16 cellular contexts compared by ENCODE assay signal in the genomic region with DNA sequence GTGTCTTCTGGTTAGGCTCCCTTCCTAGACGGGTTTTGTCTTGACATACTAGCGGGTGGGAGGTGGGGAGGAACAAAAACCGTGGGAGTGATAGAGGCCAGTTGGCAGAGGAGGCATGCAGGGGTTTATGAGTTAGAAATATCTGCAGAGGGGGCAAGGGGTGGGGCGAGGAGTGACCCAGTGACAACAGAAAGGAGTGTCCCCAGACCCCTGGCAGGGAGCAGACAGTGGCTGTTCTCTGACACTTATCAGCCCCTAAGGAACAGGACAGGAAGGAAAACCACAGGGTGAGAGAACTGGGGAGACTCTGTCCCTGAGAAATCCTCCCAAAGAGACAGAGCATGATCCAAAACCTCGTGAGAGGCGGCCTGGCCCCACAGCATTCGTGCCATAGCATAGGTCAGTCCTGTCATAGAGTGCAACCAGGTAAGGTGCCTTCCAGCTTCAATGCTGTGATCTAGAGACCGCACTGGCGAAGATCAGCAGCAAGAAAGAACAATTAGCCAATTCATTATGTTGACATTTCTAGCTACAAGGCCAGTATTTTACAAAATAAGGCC.
DNase-seq lines count a peak whose midpoint lies in the region; ATAC-seq and TF ChIP-seq lines count a peak whose summit lies in the region.
"Had no signal": no experiment of that assay in that cellular context is flagged by ENCODE, and none has a peak within 500 bp of the region (broad histone marks: within the 10 kb centered on the region; RNA-seq: fewer than 3 reads in every experiment).

No MANE protein-coding gene starts in this region.

- H2AFZ ChIP-seq in parathyroid adenoma (no peak overlapping the region), OCI-LY7 (ENCODE audit: low read length) (no peak overlapping the region)

- no peak overlapping the region for H3K4me3 ChIP-seq in adipocyte (ENCODE audit: low read length)
- H3K4me3 ChIP-seq in heart right ventricle = no peak overlapping the region
- no peak overlapping the region for H3K4me3 ChIP-seq in parathyroid adenoma (ENCODE audit: low read depth, low read length)
- no peak overlapping the region for H3K4me3 ChIP-seq in upper lobe of right lung
- no peak overlapping the region for H3K4me3 ChIP-seq in OCI-LY7 (ENCODE audit: low read depth, low read length, poor library complexity, severe bottlenecking)

- TF ChIP-seq CTCF in heart right ventricle (IDR thresholded peaks at IDR 0.05) = no peak
- no peak for TF ChIP-seq CTCF in parathyroid adenoma (IDR thresholded peaks at IDR 0.05)
- TF ChIP-seq CTCF in upper lobe of right lung (IDR thresholded peaks at IDR 0.05) = no peak
- TF ChIP-seq CTCF in OCI-LY7 (conservative IDR thresholded peaks at IDR 0.05; ENCODE audit: low read length) = no peak

- H4K20me1 ChIP-seq in OCI-LY7 (ENCODE audit: insufficient read depth, low read length) = no peaks in the 10 kb centered on the region

- intact Hi-C loops in heart right ventricle (cut with DNase I) = loop anchor here in 5 of 10 donors (10.0 kb wide), 4 partner anchors 76 to 256 kb away; a partner anchor contains a TSS
- intact Hi-C loops in upper lobe of right lung (cut with DNase I) = no loop called here
- intact Hi-C loops in OCI-LY7 (cut with micrococcal nuclease; ENCODE audit: unreplicated experiment) = no loop called here

- BruUV-seq in OCI-LY7 (replicated peaks; lab: Mats Ljungman, UMichigan) = no TSS peak

- H3K9me2 ChIP-seq in OCI-LY7 (ENCODE audit: insufficient read depth, low read length) = no peaks in the 10 kb centered on the region; the same call in 1 of the 2 replicates

- H3K27ac ChIP-seq in heart right ventricle = peak overlapping the region; percentile 13 to 77 (median 74)
- peak overlapping the region; percentile 25 for H3K27ac ChIP-seq in parathyroid adenoma
- H3K27ac ChIP-seq in upper lobe of right lung = peak overlapping the region; percentile 77
- no peak overlapping the region for H3K27ac ChIP-seq in OCI-LY7 (ENCODE audit: low read depth, low read length, poor library complexity, severe bottlenecking)

- H3K9ac ChIP-seq in adipocyte (ENCODE audit: low read length) = peak overlapping the region; percentile 40
- no peak overlapping the region for H3K9ac ChIP-seq in parathyroid adenoma

- no peaks in the 10 kb centered on the region for H3K9me3 ChIP-seq in adipocyte (ENCODE audit: control insufficient read depth, low read length)
- H3K9me3 ChIP-seq in heart right ventricle = no peaks in the 10 kb centered on the region
- H3K9me3 ChIP-seq in parathyroid adenoma (ENCODE audit: control insufficient read depth, low read length) = no peaks in the 10 kb centered on the region
- no peaks in the 10 kb centered on the region for H3K9me3 ChIP-seq in upper lobe of right lung
- no peaks in the 10 kb centered on the region for H3K9me3 ChIP-seq in OCI-LY7 (ENCODE audit: low read length)

- peak in 5 of 8 donors; percentile 3 to 18 (median 12) for ATAC-seq in heart right ventricle
- ATAC-seq in upper lobe of right lung = no peak
- ATAC-seq: natural killer cell treated with Interleukin-12 subunit alpha and Interleukin-12 subunit beta and Interleukin-15 and Interleukin-18, amount 100 ng/mL, for 72 hours; stimulated activated naive CD8-positive, alpha-beta T cell treated with anti-CD3 and anti-CD28 coated beads, Interleukin-15, Interleukin-2, amounts not matched to agents 100 U/mL and 50 U/mL, for 24 hours had no signal

- WGBS in heart right ventricle, 2 donors = 52 to 67% methylated on average over 9 of the region's 9 CpGs

- peaks cover 43% of the 10 kb centered on the region for H3K79me2 ChIP-seq in parathyroid adenoma
- H3K79me2 ChIP-seq in OCI-LY7 (ENCODE audit: insufficient read depth, low read depth, low read length) = no peaks in the 10 kb centered on the region

- H3K4me1 ChIP-seq in adipocyte (ENCODE audit: control insufficient read depth, insufficient read depth, low read length) (peaks cover 50% of the 10 kb centered on the region), heart right ventricle (peaks cover 24 to 60% (median 48%) of the 10 kb centered on the region in 9 donors), parathyroid adenoma (peaks cover 21% of the 10 kb centered on the region), upper lobe of right lung (peaks cover 43% of the 10 kb centered on the region), OCI-LY7 (ENCODE audit: insufficient read depth, low read length, poor library complexity, severe bottlenecking) (no peaks in the 10 kb centered on the region)

- no peaks in the 10 kb centered on the region for H3K36me3 ChIP-seq in adipocyte (ENCODE audit: control insufficient read depth, insufficient read depth, low read length, severe bottlenecking)
- no peaks in the 10 kb centered on the region for H3K36me3 ChIP-seq in heart right ventricle
- no peaks in the 10 kb centered on the region for H3K36me3 ChIP-seq in parathyroid adenoma (ENCODE audit: control insufficient read depth, insufficient read depth, low read length)
- H3K36me3 ChIP-seq in upper lobe of right lung = no peaks in the 10 kb centered on the region
- H3K36me3 ChIP-seq in OCI-LY7 (ENCODE audit: insufficient read depth, low read length) = no peaks in the 10 kb centered on the region

- CTCF ChIA-PET in OCI-LY7 (lab: Charles Lee; ENCODE audit: unreplicated experiment) = no interaction called here

- POLR2A ChIA-PET in OCI-LY7 (lab: Charles Lee) = interaction anchor here (0.6 kb wide), 1 partner anchor 1646 kb away, joined by 3 read pairs; no protein-coding TSS in a partner anchor

- H3K4me2 ChIP-seq in parathyroid adenoma (ENCODE audit: low read length) (no peak overlapping the region), OCI-LY7 (ENCODE audit: low read length) (no peak overlapping the region)

- H3K27me3 ChIP-seq in adipocyte (replicated peaks; ENCODE audit: control insufficient read depth, insufficient read depth, low read length) (no peaks in the 10 kb centered on the region), heart right ventricle (no peaks in the 10 kb centered on the region), parathyroid adenoma (ENCODE audit: control insufficient read depth, insufficient read depth, low read length) (no peaks in the 10 kb centered on the region), upper lobe of right lung (no peaks in the 10 kb centered on the region)

- DNase-seq in adipocyte (ENCODE audit: low read depth) (no peak), heart right ventricle (peak in 1 of 2 donors; percentile 36), upper lobe of right lung (no peak), OCI-LY7 (ENCODE audit: low spot score) (no peak), NK-92 (lab: John Stamatoyannopoulos, UW; ENCODE audit: unreplicated experiment) (no peak), RKO (ENCODE audit: low spot score) (no peak)
- DNase-seq in activated CD8-positive, alpha-beta memory T cell treated with anti-CD3 and anti-CD28 coated beads for 24 hours = no peak
- DNase-seq: activated CD4-positive, alpha-beta T cell treated with anti-CD3 and anti-CD28 coated beads, Interleukin-2, amount 50 U/mL, for 4 hours; activated gamma-delta T cell treated with Interleukin-2 at 50 U/mL for 16 hours; COR-L47; NCI-H2171; OCI-M1; stimulated activated CD4-positive, alpha-beta T cell treated with anti-CD3 and anti-CD28 coated beads, Interleukin-2, amount 100 ng/mL, for 24 hours; stimulated activated naive CD8-positive, alpha-beta T cell treated with anti-CD3 and anti-CD28 coated beads, Interleukin-15, Interleukin-2, amounts not matched to agents 100 U/mL and 50 U/mL, for 24 hours had no signal
